8 cellular contexts compared by ENCODE assay signal in genomic region chr6:36962874-36963273, GRCh38. TPM values are rescaled to one million over a fixed set of nuclear protein-coding genes. Genes with fewer than 3 reads are reported as not detected.
A peak's percentile ranks its signal among the peaks of the same experiment; 100 is the strongest.
DNase-seq lines count a peak whose midpoint lies in the region; TF ChIP-seq lines count a peak whose summit lies in the region.

No MANE protein-coding gene starts in this region.

- no peak overlapping the region for H3K4me3 ChIP-seq in GM12864 (ENCODE audit: low read depth, low read length)
- no peak overlapping the region for H3K4me3 ChIP-seq in fibroblast of mammary gland (ENCODE audit: control insufficient read depth, low read depth, low read length)
- no peak overlapping the region for H3K4me3 ChIP-seq in tibial nerve

- no peaks in the 10 kb centered on the region for H3K27me3 ChIP-seq in tibial nerve

- no peak for TF ChIP-seq CTCF in GM12864 (IDR thresholded peaks at IDR 0.05; ENCODE audit: low read depth, low read length, missing control alignments)
- no peak for TF ChIP-seq CTCF in fibroblast of mammary gland (conservative IDR thresholded peaks at IDR 0.05; ENCODE audit: control insufficient read depth, insufficient read depth, low read depth, low read length)
- TF ChIP-seq CTCF in tibial nerve (IDR thresholded peaks at IDR 0.05), result no peak

- no peak for TF ChIP-seq POLR2A in tibial nerve (IDR thresholded peaks at IDR 0.05)

- DNase-seq in GM12864 (ENCODE audit: low read depth), result peak; percentile 45
- peak; percentile 69 for DNase-seq in NCI-H69 (lab: John Stamatoyannopoulos, UW)
- DNase-seq in activated T-cell treated with anti-CD3 and anti-CD28 coated beads for 1 hour (ENCODE audit: low read depth), result peak; percentile 64
- peak; percentile 28 for DNase-seq in fibroblast of mammary gland (ENCODE audit: low read depth)
- DNase-seq in occipital lobe (lab: John Stamatoyannopoulos, UW), result peak; percentile 61
- peak; percentile 49 to 77 for DNase-seq in tibial nerve (ENCODE audit: low spot score in 2 of 2)
- DNase-seq in mesenteric fat pad (ENCODE audit: low spot score), result no peak
- no peak for DNase-seq in HK-2 (ENCODE audit: unreplicated experiment)

- H3K4me1 ChIP-seq in tibial nerve, result peaks cover 0 to 23% (median 4%) of the 10 kb centered on the region in 4 donors

- WGBS in tibial nerve, 2 donors, result 58 to 70% methylated on average over 12 of the region's 12 CpGs

- H3K27ac ChIP-seq in tibial nerve, result no peak overlapping the region

- TF ChIP-seq EP300 in tibial nerve (IDR thresholded peaks at IDR 0.05), result no peak

- peaks cover 0 to 22% (median 0%) of the 10 kb centered on the region in 3 donors for H3K36me3 ChIP-seq in tibial nerve

- H3K9me3 ChIP-seq in tibial nerve, result no peaks in the 10 kb centered on the region

RNA-seq across cellular contexts. Expression of gene PI16, which starts 8.3 kb away (rescaled TPM):
- total RNA-seq in occipital lobe (0.78 TPM), tibial nerve (10 to 100 TPM; 17.4 to 70.2 (median 46.2) TPM), mesenteric fat pad (22.5 TPM)

RNA-seq across cellular contexts. Expression of gene MTCH1, which starts 23.1 kb away (rescaled TPM):
- total RNA-seq in occipital lobe (133 TPM), tibial nerve (100 to 1,000 TPM; 277 to 347 (median 301) TPM), mesenteric fat pad (169 TPM)

RNA-seq across cellular contexts. Expression of gene FGD2, which starts 42.6 kb away (rescaled TPM):
- total RNA-seq in occipital lobe (2.0 TPM), tibial nerve (100 to 1,000 TPM in 1 of 4 donors, 10 to 100 TPM in 3; 40.9 to 182 (median 48.5) TPM), mesenteric fat pad (32.6 TPM)

Comparison
In these comparisons a context has a peak if more than half of its experiments do, and no peak if none do; other contexts are left out.
1. DNase-seq: peak in GM12864 (single experiment), NCI-H69 (single experiment), activated T-cell treated with anti-CD3 and anti-CD28 coated beads for 1 hour (single experiment), fibroblast of mammary gland (single experiment), occipital lobe (single experiment) and tibial nerve (2 of 2); none in mesenteric fat pad (single experiment) and HK-2 (single experiment).
2. RNA of gene PI16, which starts 8.3 kb away (total RNA-seq): 17.4 to 70.2 TPM in tibial nerve and 22.5 TPM in mesenteric fat pad (single experiment); 0.78 TPM in occipital lobe (single experiment); every median in the first group is over 10 times any median in the second.
3. RNA of gene FGD2, which starts 42.6 kb away (total RNA-seq): 40.9 to 182 TPM in tibial nerve and 32.6 TPM in mesenteric fat pad (single experiment); 2.0 TPM in occipital lobe (single experiment); every median in the first group is over 10 times any median in the second.